9 cellular contexts compared by ENCODE assay signal in genomic region chr9:36276840-36277239, GRCh38. TPM values are rescaled to one million over a fixed set of nuclear protein-coding genes. Genes with fewer than 3 reads are reported as not detected.
DNase-seq lines count a peak whose midpoint lies in the region; ATAC-seq and TF ChIP-seq lines count a peak whose summit lies in the region.
"Had no signal": no experiment of that assay in that cellular context is flagged by ENCODE, and none has a peak within 500 bp of the region (broad histone marks: within the 10 kb centered on the region; RNA-seq: fewer than 3 reads in every experiment).

No MANE protein-coding gene starts in this region.

- H3K4me1 ChIP-seq in GM23248 (ENCODE audit: insufficient read depth) = peaks cover 7% of the 10 kb centered on the region; the same call in 1 of the 2 replicates
- H3K4me1 ChIP-seq in gastroesophageal sphincter = peaks cover 0 to 7% (median 0%) of the 10 kb centered on the region in 3 donors

- peak overlapping the region; percentile 57 for H3K9ac ChIP-seq in GM23248

- in situ Hi-C loops in GM23248 (cut with MboI) = no loop called here

- no peaks in the 10 kb centered on the region for H3K9me3 ChIP-seq in GM23248 (ENCODE audit: low read depth)
- no peaks in the 10 kb centered on the region for H3K9me3 ChIP-seq in gastroesophageal sphincter

- peak overlapping the region; percentile 31 for H3K27ac ChIP-seq in GM23248
- no peak overlapping the region for H3K27ac ChIP-seq in gastroesophageal sphincter
- H3K27ac ChIP-seq in RWPE1 = no peak overlapping the region

- DNase-seq in GM23248 (peak; percentile 84), renal cortical epithelial cell (ENCODE audit: low read depth) (peak; percentile 87), RWPE1 (ENCODE audit: low spot score) (no peak), SIG-M5 treated with dmso at 0.1 percent for 504 hours (lab: John Stamatoyannopoulos, UW; ENCODE audit: unreplicated experiment) (no peak)
- DNase-seq: NCI-H748 treated with DMSO at 0.1 percent for 48 hours had no signal

- no peaks in the 10 kb centered on the region for H4K20me1 ChIP-seq in GM23248 (ENCODE audit: insufficient read depth)

- no peaks in the 10 kb centered on the region for H3K9me2 ChIP-seq in GM23248 (ENCODE audit: insufficient read depth)

- TF ChIP-seq CTCF in gastroesophageal sphincter (IDR thresholded peaks at IDR 0.05) (no peak), RWPE1 (conservative IDR thresholded peaks at IDR 0.05; ENCODE audit: low read depth) (no peak)

- H2AFZ ChIP-seq in GM23248 = peak overlapping the region; percentile 79

- 3 to 4% methylated on average over 7 of the region's 7 CpGs for WGBS in GM23248 (ENCODE audit: low coverage in 1 of 2, low lambda C conversion rate in 2 of 2, missing lambda C conversion rate in 2 of 2), 2 experiments
- WGBS in gastroesophageal sphincter (ENCODE audit: low coverage in 1 of 2), 2 donors = 15 to 40% methylated on average over 3 to 7 of the region's 7 CpGs

- H3K27me3 ChIP-seq in GM23248 (replicated peaks; ENCODE audit: insufficient read depth) (no peaks in the 10 kb centered on the region), gastroesophageal sphincter (no peaks in the 10 kb centered on the region)

- H3F3A ChIP-seq in GM23248 (ENCODE audit: insufficient read depth) = peaks cover 13% of the 10 kb centered on the region

- H3K79me2 ChIP-seq in GM23248 (ENCODE audit: insufficient read depth) = no peaks in the 10 kb centered on the region

- CTCF ChIA-PET in RWPE1 (lab: Yijun Ruan, JAX) = interaction anchor here (0.7 kb wide), 1 partner anchor 96 kb away, joined by 5 read pairs; no protein-coding TSS in a partner anchor

- peak overlapping the region; percentile 88 for H3K4me2 ChIP-seq in GM23248 (ENCODE audit: unreplicated experiment)

- POLR2A ChIA-PET in RWPE1 (lab: Yijun Ruan, JAX; ENCODE audit: low non-redundant PET) = interaction anchor here (0.6 kb wide), 1 partner anchor 146 kb away, joined by 5 read pairs; no protein-coding TSS in a partner anchor

- peak; percentile 98 for ATAC-seq in SK-N-SH treated with all-trans-retinoic acid at 6 μM for 48 hours
- ATAC-seq in gastroesophageal sphincter = peak; percentile 36
- ATAC-seq in GM19035 (IDR thresholded peaks at IDR 0.05; ENCODE audit: unreplicated experiment) = no peak
- ATAC-seq in HG02981 (IDR thresholded peaks at IDR 0.05; ENCODE audit: unreplicated experiment) = no peak

- no peak for TF ChIP-seq EP300 in gastroesophageal sphincter (IDR thresholded peaks at IDR 0.05)

- H3K36me3 ChIP-seq in GM23248 (ENCODE audit: low read depth) (no peaks in the 10 kb centered on the region), gastroesophageal sphincter (no peaks in the 10 kb centered on the region)

- H3K4me3 ChIP-seq in GM23248 = peak overlapping the region; percentile 69
- H3K4me3 ChIP-seq in gastroesophageal sphincter = peak overlapping the region in 1 of 2 donors; percentile 16

- no peak for TF ChIP-seq POLR2A in gastroesophageal sphincter (IDR thresholded peaks at IDR 0.05)

TF ChIP-seq in SK-N-SH treated with all-trans-retinoic acid at 6 μM for 48 hours, 23 proteins besides CTCF, POLR2A, EP300 and RAD21 (continues in another document):
- TF ChIP-seq TOX (CRISPR knock-in tag; IDR thresholded peaks at IDR 0.05; ENCODE audit: borderline replicate concordance) (no peak), SNAI2 (CRISPR knock-in tag; IDR thresholded peaks at IDR 0.05) (no peak), POU6F1 (CRISPR knock-in tag; IDR thresholded peaks at IDR 0.05; ENCODE audit: borderline replicate concordance, low read depth) (no peak), ZFP30 (CRISPR knock-in tag; IDR thresholded peaks at IDR 0.05) (no peak), TCF4 (CRISPR knock-in tag; IDR thresholded peaks at IDR 0.05; ENCODE audit: borderline replicate concordance) (no peak), PATZ1 (CRISPR knock-in tag; IDR thresholded peaks at IDR 0.05; ENCODE audit: borderline replicate concordance) (no peak), TSHZ2 (CRISPR knock-in tag; IDR thresholded peaks at IDR 0.05) (no peak), CSRNP3 (CRISPR knock-in tag; IDR thresholded peaks at IDR 0.05) (no peak), PPARA (CRISPR knock-in tag; IDR thresholded peaks at IDR 0.05; ENCODE audit: borderline replicate concordance) (no peak), ZNF8 (CRISPR knock-in tag; IDR thresholded peaks at IDR 0.05) (no peak), ZC3H10 (CRISPR knock-in tag; IDR thresholded peaks at IDR 0.05) (no peak), ESRRG (CRISPR knock-in tag; IDR thresholded peaks at IDR 0.05) (no peak), ZNF70 (CRISPR knock-in tag; IDR thresholded peaks at IDR 0.05) (no peak), CSDC2 (CRISPR knock-in tag; IDR thresholded peaks at IDR 0.05) (no peak), BACH2 (CRISPR knock-in tag; IDR thresholded peaks at IDR 0.05; ENCODE audit: borderline replicate concordance) (no peak), ARNTL (CRISPR knock-in tag; IDR thresholded peaks at IDR 0.05; ENCODE audit: borderline replicate concordance, low read depth) (no peak)

RNA-seq across cellular contexts. Expression of gene GNE, which starts 18.6 kb away (rescaled TPM):
- 20.6 and 22.4 TPM in 2 replicates for total RNA-seq in GM23248 (2014; rRNA removed; shearing (Covaris generic))
- 6.2 and 6.9 TPM in 2 replicates for polyA plus RNA-seq in GM23248 (2016; fragmentation: Nextera tagmentation; extraction: Ambion mirVana)
- total RNA-seq in gastroesophageal sphincter (10 to 100 TPM; 27.3 to 34.2 (median 31.1) TPM), renal cortical epithelial cell (46.4 and 69.7 TPM in 2 replicates)

Comparison
In these comparisons a context has a peak if more than half of its experiments do, and no peak if none do; other contexts are left out.
1. DNase-seq: peak in GM23248 (single experiment) and renal cortical epithelial cell (single experiment); none in RWPE1 (single experiment) and SIG-M5 treated with dmso at 0.1 percent for 504 hours (single experiment).
2. ATAC-seq: peak in SK-N-SH treated with all-trans-retinoic acid at 6 μM for 48 hours (single experiment) and gastroesophageal sphincter (single experiment); none in GM19035 (single experiment) and HG02981 (single experiment).